In the genomic region with DNA sequence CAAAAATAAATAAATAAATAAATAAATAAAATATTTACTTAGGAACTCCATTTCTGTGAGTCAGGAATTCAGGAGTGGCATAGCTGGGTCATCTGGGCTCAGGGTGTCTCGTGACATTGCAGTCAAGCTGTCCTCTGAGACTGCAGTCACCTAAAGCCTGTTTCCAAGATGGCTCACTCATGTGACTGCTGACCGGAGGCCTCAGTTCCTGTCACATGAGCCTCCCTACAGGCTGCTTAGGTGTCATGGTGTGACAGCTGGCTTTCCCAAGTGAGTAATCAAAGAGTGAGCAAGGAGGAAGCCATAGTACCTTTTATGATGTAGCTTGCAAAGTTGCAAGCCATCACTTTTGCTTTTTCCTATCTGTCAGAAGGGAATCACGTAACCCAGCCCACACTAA, we compare ENCODE assay signal across 12 cellular contexts.
DNase-seq lines count a peak whose midpoint lies in the region; ATAC-seq, FAIRE-seq and TF ChIP-seq lines count a peak whose summit lies in the region.
"Had no signal": no experiment of that assay in that cellular context is flagged by ENCODE, and none has a peak within 500 bp of the region (broad histone marks: within the 10 kb centered on the region; RNA-seq: fewer than 3 reads in every experiment).

No MANE protein-coding gene starts in this region.

- TF ChIP-seq EP300 in A549 (IDR thresholded peaks at IDR 0.05): no peak

- FAIRE-seq in A549 (lab: Jason Lieb, UNC): no peak

- H3K27ac ChIP-seq in A549: no peak overlapping the region
- H3K27ac ChIP-seq: BLaER1, esophagus squamous epithelium had no signal

- DNase-seq in A549 (ENCODE audit: low read depth in 1 of 2, low spot score in 1 of 2) (peak in 1 of 2 experiments; percentile 61), GM12864 (ENCODE audit: low read depth) (peak; percentile 10), RPMI7951 (ENCODE audit: low read depth) (peak; percentile 23), kidney tubule cell (ENCODE audit: low spot score) (peak; percentile 80), globus pallidus (ENCODE audit: low spot score) (no peak)
- no peak for DNase-seq in activated CD4-positive, CD25-positive, alpha-beta regulatory T cell (lab: John Stamatoyannopoulos, UW)
- DNase-seq: activated naive CD8-positive, alpha-beta T cell treated with anti-CD3 and anti-CD28 coated beads, Interleukin-2, amount 10 ng/mL, durations not matched to agents 7 days and 5 days; esophagus squamous epithelium; T-helper 17 cell had no signal

- TF ChIP-seq CTCF in A549 (IDR thresholded peaks at IDR 0.05): no peak
- TF ChIP-seq CTCF in GM12864 (IDR thresholded peaks at IDR 0.05; ENCODE audit: low read depth, low read length, missing control alignments): no peak

- H3K4me3 ChIP-seq in A549 (no peak overlapping the region), GM12864 (ENCODE audit: low read depth, low read length) (no peak overlapping the region)
- H3K4me3 ChIP-seq: BLaER1, esophagus squamous epithelium had no signal

- H3K4me1 ChIP-seq in A549: peaks cover 5% of the 10 kb centered on the region; the same call in 1 of the 3 replicates
- H3K4me1 ChIP-seq: BLaER1, esophagus squamous epithelium had no signal

- no peak overlapping the region for H3K4me2 ChIP-seq in A549
- H3K4me2 ChIP-seq: BLaER1 had no signal

- 90% methylated on average over 3 of the region's 3 CpGs for WGBS in A549 (ENCODE audit: missing lambda C conversion rate)

- CTCF ChIA-PET in A549 (lab: Yijun Ruan, JAX): no interaction called here

- no peak for TF ChIP-seq POLR2A in A549 (IDR thresholded peaks at IDR 0.05; ENCODE audit: low read length)

- no peaks in the 10 kb centered on the region for H3K9me3 ChIP-seq in A549
- H3K9me3 ChIP-seq: BLaER1, esophagus squamous epithelium had no signal

- TF ChIP-seq RAD21 in A549 (conservative IDR thresholded peaks at IDR 0.05 in 1 of 2, IDR thresholded peaks at IDR 0.05 in 1 of 2): no peak

- POLR2A ChIA-PET in A549 (lab: Yijun Ruan, JAX): interaction anchor here (0.6 kb wide), 1 partner anchor 295 kb away, joined by 6 read pairs; the partner anchor contains the start of gene TPST1

- ATAC-seq in A549 (peak; percentile 26 to 55; a peak in 2 of 6 replicates), GM21737 (IDR thresholded peaks at IDR 0.05; ENCODE audit: unreplicated experiment) (no peak), HG03521 (IDR thresholded peaks at IDR 0.05; ENCODE audit: unreplicated experiment) (no peak)
- ATAC-seq: T-helper 17 cell had no signal

TF ChIP-seq in A549, 52 proteins besides CTCF, POLR2A, EP300 and RAD21:
- TF ChIP-seq, protein P1, sequence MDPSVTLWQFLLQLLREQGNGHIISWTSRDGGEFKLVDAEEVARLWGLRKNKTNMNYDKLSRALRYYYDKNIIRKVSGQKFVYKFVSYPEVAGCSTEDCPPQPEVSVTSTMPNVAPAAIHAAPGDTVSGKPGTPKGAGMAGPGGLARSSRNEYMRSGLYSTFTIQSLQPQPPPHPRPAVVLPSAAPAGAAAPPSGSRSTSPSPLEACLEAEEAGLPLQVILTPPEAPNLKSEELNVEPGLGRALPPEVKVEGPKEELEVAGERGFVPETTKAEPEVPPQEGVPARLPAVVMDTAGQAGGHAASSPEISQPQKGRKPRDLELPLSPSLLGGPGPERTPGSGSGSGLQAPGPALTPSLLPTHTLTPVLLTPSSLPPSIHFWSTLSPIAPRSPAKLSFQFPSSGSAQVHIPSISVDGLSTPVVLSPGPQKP (IDR thresholded peaks at IDR 0.05; ENCODE audit: low read depth, low read length): no peak
- TF ChIP-seq USF2 (IDR thresholded peaks at IDR 0.05): peak; percentile 67

Comparison
In these comparisons a context has a peak if more than half of its experiments do, and no peak if none do; other contexts are left out.
1. ATAC-seq: peak in A549 (2 of 2); none in GM21737 (single experiment) and HG03521 (single experiment).
2. DNase-seq: peak in GM12864 (single experiment), RPMI7951 (single experiment) and kidney tubule cell (single experiment); none in globus pallidus (single experiment) and activated CD4-positive, CD25-positive, alpha-beta regulatory T cell (0 of 4).